In the genomic region with DNA sequence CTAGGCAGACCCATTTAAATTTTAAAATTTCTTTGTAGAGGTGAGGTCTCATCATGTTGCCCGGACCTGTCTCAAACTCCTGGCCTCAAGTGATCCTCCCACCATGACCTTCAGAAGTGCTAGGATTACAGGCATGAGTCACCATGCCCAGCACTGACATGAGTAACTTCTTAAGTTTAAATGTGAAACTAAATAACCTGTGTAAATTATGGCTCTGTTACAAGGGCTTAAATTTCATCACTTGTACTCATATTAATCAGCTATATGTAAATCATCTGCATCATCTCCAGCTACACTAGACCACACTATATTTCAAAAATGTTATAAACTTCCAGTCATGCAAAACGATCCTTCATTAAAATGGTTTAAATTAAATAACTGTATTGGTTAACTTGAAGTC, we compare ENCODE assay signal across 1 cellular context.
TF ChIP-seq lines count a peak whose summit lies in the region.

No MANE protein-coding gene starts in this region.

TF ChIP-seq in HEK293, 187 proteins besides CTCF, POLR2A, EP300 and RAD21 (continued from another document and continues in another):
- TF ChIP-seq, protein P1, sequence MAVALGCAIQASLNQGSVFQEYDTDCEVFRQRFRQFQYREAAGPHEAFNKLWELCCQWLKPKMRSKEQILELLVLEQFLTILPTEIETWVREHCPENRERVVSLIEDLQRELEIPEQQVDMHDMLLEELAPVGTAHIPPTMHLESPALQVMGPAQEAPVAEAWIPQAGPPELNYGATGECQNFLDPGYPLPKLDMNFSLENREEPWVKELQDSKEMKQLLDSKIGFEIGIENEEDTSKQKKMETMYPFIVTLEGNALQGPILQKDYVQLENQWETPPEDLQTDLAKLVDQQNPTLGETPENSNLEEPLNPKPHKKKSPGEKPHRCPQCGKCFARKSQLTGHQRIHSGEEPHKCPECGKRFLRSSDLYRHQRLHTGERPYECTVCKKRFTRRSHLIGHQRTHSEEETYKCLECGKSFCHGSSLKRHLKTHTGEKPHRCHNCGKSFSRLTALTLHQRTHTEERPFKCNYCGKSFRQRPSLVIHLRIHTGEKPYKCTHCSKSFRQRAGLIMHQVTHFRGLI (tag by site-specific recombination; IDR thresholded peaks at IDR 0.05) = no peak
- TF ChIP-seq ZNF792 (tag by site-specific recombination; IDR thresholded peaks at IDR 0.05) (no peak), PRDM1 (tag by site-specific recombination; IDR thresholded peaks at IDR 0.05) (no peak), ZNF768 (tag by site-specific recombination; IDR thresholded peaks at IDR 0.05) (no peak), ZNF433 (tag by site-specific recombination; IDR thresholded peaks at IDR 0.05; ENCODE audit: low read depth) (no peak), GLI2 (tag by site-specific recombination; IDR thresholded peaks at IDR 0.05; ENCODE audit: borderline replicate concordance, low read depth) (peak; percentile 88), BCL11A (tag by site-specific recombination; IDR thresholded peaks at IDR 0.05; ENCODE audit: low read depth) (peak; percentile 94), FEZF1 (tag by site-specific recombination; IDR thresholded peaks at IDR 0.05) (peak; percentile 62), REPIN1 (tag by site-specific recombination; IDR thresholded peaks at IDR 0.05; ENCODE audit: low read depth) (no peak), ZBTB8A (tag by site-specific recombination; IDR thresholded peaks at IDR 0.05) (no peak), GLIS1 (tag by site-specific recombination; IDR thresholded peaks at IDR 0.05) (no peak), ZNF624 (tag by site-specific recombination; IDR thresholded peaks at IDR 0.05) (no peak), GLIS2 (tag by site-specific recombination; IDR thresholded peaks at IDR 0.05) (no peak), ZNF211 (tag by site-specific recombination; IDR thresholded peaks at IDR 0.05; ENCODE audit: low read depth) (no peak), ZNF596 (tag by site-specific recombination; IDR thresholded peaks at IDR 0.05) (no peak), OSR2 (tag by site-specific recombination; IDR thresholded peaks at IDR 0.05) (peak; percentile 72; the same call in 1 of the 2 replicates), ZNF529 (tag by site-specific recombination; IDR thresholded peaks at IDR 0.05; ENCODE audit: insufficient replicate concordance) (no peak), ZNF169 (tag by site-specific recombination; IDR thresholded peaks at IDR 0.05) (no peak), ZNF560 (tag by site-specific recombination; IDR thresholded peaks at IDR 0.05; ENCODE audit: borderline replicate concordance) (no peak), ZNF114 (tag by site-specific recombination; IDR thresholded peaks at IDR 0.05) (no peak)
- TF ChIP-seq, protein P2, sequence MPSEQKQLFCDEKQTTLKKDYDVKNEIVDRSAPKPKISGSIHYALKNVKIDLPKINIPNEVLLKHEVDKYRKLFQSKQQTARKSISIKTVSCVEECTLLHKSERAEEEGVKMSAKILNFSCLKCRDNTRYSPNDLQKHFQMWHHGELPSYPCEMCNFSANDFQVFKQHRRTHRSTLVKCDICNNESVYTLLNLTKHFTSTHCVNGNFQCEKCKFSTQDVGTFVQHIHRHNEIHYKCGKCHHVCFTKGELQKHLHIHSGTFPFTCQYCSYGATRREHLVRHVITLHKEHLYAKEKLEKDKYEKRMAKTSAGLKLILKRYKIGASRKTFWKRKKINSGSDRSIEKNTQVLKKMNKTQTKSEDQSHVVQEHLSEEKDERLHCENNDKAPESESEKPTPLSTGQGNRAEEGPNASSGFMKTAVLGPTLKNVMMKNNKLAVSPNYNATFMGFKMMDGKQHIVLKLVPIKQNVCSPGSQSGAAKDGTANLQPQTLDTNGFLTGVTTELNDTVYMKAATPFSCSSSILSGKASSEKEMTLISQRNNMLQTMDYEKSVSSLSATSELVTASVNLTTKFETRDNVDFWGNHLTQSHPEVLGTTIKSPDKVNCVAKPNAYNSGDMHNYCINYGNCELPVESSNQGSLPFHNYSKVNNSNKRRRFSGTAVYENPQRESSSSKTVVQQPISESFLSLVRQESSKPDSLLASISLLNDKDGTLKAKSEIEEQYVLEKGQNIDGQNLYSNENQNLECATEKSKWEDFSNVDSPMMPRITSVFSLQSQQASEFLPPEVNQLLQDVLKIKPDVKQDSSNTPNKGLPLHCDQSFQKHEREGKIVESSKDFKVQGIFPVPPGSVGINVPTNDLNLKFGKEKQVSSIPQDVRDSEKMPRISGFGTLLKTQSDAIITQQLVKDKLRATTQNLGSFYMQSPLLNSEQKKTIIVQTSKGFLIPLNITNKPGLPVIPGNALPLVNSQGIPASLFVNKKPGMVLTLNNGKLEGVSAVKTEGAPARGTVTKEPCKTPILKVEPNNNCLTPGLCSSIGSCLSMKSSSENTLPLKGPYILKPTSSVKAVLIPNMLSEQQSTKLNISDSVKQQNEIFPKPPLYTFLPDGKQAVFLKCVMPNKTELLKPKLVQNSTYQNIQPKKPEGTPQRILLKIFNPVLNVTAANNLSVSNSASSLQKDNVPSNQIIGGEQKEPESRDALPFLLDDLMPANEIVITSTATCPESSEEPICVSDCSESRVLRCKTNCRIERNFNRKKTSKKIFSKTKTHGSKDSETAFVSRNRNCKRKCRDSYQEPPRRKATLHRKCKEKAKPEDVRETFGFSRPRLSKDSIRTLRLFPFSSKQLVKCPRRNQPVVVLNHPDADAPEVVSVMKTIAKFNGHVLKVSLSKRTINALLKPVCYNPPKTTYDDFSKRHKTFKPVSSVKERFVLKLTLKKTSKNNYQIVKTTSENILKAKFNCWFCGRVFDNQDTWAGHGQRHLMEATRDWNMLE (tag by site-specific recombination; conservative IDR thresholded peaks at IDR 0.05; ENCODE audit: low read depth) = 0 out of 2 replicates have a peak, but pooled peaks have one; percentile 27
- TF ChIP-seq, protein P3, sequence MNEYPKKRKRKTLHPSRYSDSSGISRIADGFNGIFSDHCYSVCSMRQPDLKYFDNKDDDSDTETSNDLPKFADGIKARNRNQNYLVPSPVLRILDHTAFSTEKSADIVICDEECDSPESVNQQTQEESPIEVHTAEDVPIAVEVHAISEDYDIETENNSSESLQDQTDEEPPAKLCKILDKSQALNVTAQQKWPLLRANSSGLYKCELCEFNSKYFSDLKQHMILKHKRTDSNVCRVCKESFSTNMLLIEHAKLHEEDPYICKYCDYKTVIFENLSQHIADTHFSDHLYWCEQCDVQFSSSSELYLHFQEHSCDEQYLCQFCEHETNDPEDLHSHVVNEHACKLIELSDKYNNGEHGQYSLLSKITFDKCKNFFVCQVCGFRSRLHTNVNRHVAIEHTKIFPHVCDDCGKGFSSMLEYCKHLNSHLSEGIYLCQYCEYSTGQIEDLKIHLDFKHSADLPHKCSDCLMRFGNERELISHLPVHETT (tag by site-specific recombination; IDR thresholded peaks at IDR 0.05) = peak; percentile 95
- TF ChIP-seq, protein P4, sequence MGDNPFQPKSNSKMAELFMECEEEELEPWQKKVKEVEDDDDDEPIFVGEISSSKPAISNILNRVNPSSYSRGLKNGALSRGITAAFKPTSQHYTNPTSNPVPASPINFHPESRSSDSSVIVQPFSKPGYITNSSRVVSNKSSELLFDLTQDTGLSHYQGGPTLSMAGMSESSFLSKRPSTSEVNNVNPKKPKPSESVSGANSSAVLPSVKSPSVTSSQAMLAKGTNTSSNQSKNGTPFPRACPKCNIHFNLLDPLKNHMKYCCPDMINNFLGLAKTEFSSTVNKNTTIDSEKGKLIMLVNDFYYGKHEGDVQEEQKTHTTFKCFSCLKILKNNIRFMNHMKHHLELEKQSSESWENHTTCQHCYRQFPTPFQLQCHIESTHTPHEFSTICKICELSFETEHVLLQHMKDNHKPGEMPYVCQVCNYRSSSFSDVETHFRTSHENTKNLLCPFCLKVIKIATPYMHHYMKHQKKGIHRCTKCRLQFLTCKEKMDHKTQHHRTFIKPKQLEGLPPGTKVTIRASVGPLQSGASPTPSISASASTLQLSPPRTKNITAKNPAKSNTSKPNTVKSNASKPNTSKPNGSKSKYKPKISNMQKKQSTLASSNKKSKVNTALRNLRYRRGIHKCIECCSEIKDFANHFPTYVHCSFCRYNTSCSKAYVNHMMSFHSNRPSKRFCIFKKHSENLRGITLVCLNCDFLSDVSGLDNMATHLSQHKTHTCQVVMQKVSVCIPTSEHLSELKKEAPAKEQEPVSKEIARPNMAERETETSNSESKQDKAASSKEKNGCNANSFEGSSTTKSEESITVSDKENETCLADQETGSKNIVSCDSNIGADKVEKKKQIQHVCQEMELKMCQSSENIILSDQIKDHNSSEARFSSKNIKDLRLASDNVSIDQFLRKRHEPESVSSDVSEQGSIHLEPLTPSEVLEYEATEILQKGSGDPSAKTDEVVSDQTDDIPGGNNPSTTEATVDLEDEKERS (tag by site-specific recombination; IDR thresholded peaks at IDR 0.05) = no peak
- TF ChIP-seq, protein P5, sequence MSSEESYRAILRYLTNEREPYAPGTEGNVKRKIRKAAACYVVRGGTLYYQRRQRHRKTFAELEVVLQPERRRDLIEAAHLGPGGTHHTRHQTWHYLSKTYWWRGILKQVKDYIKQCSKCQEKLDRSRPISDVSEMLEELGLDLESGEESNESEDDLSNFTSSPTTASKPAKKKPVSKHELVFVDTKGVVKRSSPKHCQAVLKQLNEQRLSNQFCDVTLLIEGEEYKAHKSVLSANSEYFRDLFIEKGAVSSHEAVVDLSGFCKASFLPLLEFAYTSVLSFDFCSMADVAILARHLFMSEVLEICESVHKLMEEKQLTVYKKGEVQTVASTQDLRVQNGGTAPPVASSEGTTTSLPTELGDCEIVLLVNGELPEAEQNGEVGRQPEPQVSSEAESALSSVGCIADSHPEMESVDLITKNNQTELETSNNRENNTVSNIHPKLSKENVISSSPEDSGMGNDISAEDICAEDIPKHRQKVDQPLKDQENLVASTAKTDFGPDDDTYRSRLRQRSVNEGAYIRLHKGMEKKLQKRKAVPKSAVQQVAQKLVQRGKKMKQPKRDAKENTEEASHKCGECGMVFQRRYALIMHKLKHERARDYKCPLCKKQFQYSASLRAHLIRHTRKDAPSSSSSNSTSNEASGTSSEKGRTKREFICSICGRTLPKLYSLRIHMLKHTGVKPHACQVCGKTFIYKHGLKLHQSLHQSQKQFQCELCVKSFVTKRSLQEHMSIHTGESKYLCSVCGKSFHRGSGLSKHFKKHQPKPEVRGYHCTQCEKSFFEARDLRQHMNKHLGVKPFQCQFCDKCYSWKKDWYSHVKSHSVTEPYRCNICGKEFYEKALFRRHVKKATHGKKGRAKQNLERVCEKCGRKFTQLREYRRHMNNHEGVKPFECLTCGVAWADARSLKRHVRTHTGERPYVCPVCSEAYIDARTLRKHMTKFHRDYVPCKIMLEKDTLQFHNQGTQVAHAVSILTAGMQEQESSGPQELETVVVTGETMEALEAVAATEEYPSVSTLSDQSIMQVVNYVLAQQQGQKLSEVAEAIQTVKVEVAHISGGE (tag by site-specific recombination; conservative IDR thresholded peaks at IDR 0.05; ENCODE audit: low read depth) = no peak
- TF ChIP-seq, protein P6, sequence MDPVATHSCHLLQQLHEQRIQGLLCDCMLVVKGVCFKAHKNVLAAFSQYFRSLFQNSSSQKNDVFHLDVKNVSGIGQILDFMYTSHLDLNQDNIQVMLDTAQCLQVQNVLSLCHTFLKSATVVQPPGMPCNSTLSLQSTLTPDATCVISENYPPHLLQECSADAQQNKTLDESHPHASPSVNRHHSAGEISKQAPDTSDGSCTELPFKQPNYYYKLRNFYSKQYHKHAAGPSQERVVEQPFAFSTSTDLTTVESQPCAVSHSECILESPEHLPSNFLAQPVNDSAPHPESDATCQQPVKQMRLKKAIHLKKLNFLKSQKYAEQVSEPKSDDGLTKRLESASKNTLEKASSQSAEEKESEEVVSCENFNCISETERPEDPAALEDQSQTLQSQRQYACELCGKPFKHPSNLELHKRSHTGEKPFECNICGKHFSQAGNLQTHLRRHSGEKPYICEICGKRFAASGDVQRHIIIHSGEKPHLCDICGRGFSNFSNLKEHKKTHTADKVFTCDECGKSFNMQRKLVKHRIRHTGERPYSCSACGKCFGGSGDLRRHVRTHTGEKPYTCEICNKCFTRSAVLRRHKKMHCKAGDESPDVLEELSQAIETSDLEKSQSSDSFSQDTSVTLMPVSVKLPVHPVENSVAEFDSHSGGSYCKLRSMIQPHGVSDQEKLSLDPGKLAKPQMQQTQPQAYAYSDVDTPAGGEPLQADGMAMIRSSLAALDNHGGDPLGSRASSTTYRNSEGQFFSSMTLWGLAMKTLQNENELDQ (tag by site-specific recombination; IDR thresholded peaks at IDR 0.05; ENCODE audit: low read depth) = no peak
- TF ChIP-seq, protein P7, sequence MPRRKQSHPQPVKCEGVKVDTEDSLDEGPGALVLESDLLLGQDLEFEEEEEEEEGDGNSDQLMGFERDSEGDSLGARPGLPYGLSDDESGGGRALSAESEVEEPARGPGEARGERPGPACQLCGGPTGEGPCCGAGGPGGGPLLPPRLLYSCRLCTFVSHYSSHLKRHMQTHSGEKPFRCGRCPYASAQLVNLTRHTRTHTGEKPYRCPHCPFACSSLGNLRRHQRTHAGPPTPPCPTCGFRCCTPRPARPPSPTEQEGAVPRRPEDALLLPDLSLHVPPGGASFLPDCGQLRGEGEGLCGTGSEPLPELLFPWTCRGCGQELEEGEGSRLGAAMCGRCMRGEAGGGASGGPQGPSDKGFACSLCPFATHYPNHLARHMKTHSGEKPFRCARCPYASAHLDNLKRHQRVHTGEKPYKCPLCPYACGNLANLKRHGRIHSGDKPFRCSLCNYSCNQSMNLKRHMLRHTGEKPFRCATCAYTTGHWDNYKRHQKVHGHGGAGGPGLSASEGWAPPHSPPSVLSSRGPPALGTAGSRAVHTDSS (tag by site-specific recombination; IDR thresholded peaks at IDR 0.05) = no peak; the same call in 1 of the 2 replicates
- TF ChIP-seq, protein P8, sequence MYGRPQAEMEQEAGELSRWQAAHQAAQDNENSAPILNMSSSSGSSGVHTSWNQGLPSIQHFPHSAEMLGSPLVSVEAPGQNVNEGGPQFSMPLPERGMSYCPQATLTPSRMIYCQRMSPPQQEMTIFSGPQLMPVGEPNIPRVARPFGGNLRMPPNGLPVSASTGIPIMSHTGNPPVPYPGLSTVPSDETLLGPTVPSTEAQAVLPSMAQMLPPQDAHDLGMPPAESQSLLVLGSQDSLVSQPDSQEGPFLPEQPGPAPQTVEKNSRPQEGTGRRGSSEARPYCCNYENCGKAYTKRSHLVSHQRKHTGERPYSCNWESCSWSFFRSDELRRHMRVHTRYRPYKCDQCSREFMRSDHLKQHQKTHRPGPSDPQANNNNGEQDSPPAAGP (tag by site-specific recombination; IDR thresholded peaks at IDR 0.05) = peak; percentile 59; the same call in 1 of the 2 replicates
- TF ChIP-seq, protein P9, sequence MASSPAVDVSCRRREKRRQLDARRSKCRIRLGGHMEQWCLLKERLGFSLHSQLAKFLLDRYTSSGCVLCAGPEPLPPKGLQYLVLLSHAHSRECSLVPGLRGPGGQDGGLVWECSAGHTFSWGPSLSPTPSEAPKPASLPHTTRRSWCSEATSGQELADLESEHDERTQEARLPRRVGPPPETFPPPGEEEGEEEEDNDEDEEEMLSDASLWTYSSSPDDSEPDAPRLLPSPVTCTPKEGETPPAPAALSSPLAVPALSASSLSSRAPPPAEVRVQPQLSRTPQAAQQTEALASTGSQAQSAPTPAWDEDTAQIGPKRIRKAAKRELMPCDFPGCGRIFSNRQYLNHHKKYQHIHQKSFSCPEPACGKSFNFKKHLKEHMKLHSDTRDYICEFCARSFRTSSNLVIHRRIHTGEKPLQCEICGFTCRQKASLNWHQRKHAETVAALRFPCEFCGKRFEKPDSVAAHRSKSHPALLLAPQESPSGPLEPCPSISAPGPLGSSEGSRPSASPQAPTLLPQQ (tag by site-specific recombination; IDR thresholded peaks at IDR 0.05) = peak; percentile 58
